In genomic region chr3:27556854-27557253, GRCh38 we compare ENCODE assay signal across 14 cellular contexts.
DNase-seq lines count a peak whose midpoint lies in the region; ATAC-seq and TF ChIP-seq lines count a peak whose summit lies in the region.
"Had no signal": no experiment of that assay in that cellular context is flagged by ENCODE, and none has a peak within 500 bp of the region (broad histone marks: within the 10 kb centered on the region; RNA-seq: fewer than 3 reads in every experiment).

No MANE protein-coding gene starts in this region.

- no peaks in the 10 kb centered on the region for H3K79me1 ChIP-seq in mesenchymal stem cell (replicated peaks; ENCODE audit: low read length, poor library complexity, severe bottlenecking)

- H3K36me3 Mint-ChIP-seq in activated T-helper 1 cell treated with anti-CD3 and anti-CD28 coated beads, Interleukin-12 subunit alpha, Interleukin-12 subunit beta, Interleukin-2, Interleukin-4 antibody, amounts not matched to agents 30 ng/mL and 10 ng/mL and 1 ng/mL, durations not matched to agents 14 hours and 24 hours and 36 hours (ENCODE audit: low read depth) = no peaks in the 10 kb centered on the region

- WGBS in mesenchymal stem cell = 89% methylated on average over 3 of the region's 5 CpGs
- WGBS in thyroid gland, 2 donors = 79% methylated on average over 5 of the region's 5 CpGs

- peaks cover 5% of the 10 kb centered on the region for H3K27me3 Mint-ChIP-seq in activated T-helper 1 cell treated with anti-CD3 and anti-CD28 coated beads, Interleukin-12 subunit alpha, Interleukin-12 subunit beta, Interleukin-2, Interleukin-4 antibody, amounts not matched to agents 30 ng/mL and 10 ng/mL and 1 ng/mL, durations not matched to agents 14 hours and 24 hours and 36 hours (ENCODE audit: insufficient read depth)

- no peak overlapping the region for H3K4me3 Mint-ChIP-seq in activated T-helper 1 cell treated with anti-CD3 and anti-CD28 coated beads, Interleukin-12 subunit alpha, Interleukin-12 subunit beta, Interleukin-2, Interleukin-4 antibody, amounts not matched to agents 30 ng/mL and 10 ng/mL and 1 ng/mL, durations not matched to agents 14 hours and 24 hours and 36 hours

- peak overlapping the region; percentile 80 for H3K9ac ChIP-seq in mesenchymal stem cell (ENCODE audit: low read length)

- ATAC-seq in HG02610 (IDR thresholded peaks at IDR 0.05; ENCODE audit: unreplicated experiment) = no peak

- no peak overlapping the region for H2BK5ac ChIP-seq in mesenchymal stem cell (ENCODE audit: low read depth, low read length, poor library complexity, severe bottlenecking)

- H4K91ac ChIP-seq in mesenchymal stem cell (ENCODE audit: low read length) = no peak overlapping the region

- H3K9me3 ChIP-seq in mesenchymal stem cell (ENCODE audit: control insufficient read depth, low read length) (no peaks in the 10 kb centered on the region), thyroid gland (no peaks in the 10 kb centered on the region)

- no peak overlapping the region for H2BK12ac ChIP-seq in mesenchymal stem cell (ENCODE audit: low read length in 2 of 2)

- no peak overlapping the region for H3K4ac ChIP-seq in mesenchymal stem cell (ENCODE audit: low read depth in 1 of 2, low read length in 2 of 2)

- no peak overlapping the region for H3K27ac ChIP-seq in mesenchymal stem cell (ENCODE audit: low read length, poor library complexity, severe bottlenecking)
- peak overlapping the region in 2 of 3 donors; percentile 13 to 47 for H3K27ac ChIP-seq in thyroid gland
- H3K27ac ChIP-seq: PC-9 had no signal

- no peak overlapping the region for H3K4me3 ChIP-seq in fibroblast of mammary gland (ENCODE audit: control insufficient read depth, low read depth, low read length)
- H3K4me3 ChIP-seq in mesenchymal stem cell (ENCODE audit: insufficient read depth in 1 of 2, low read depth in 1 of 2, low read length in 2 of 2) = no peak overlapping the region
- no peak overlapping the region for H3K4me3 ChIP-seq in thyroid gland (replicated peaks in 1 of 3)
- H3K4me3 ChIP-seq: PC-9 had no signal

- no peak overlapping the region for H3K14ac ChIP-seq in mesenchymal stem cell (ENCODE audit: low read length in 2 of 2)

- no peak overlapping the region for H2AK5ac ChIP-seq in mesenchymal stem cell (ENCODE audit: low read length, severe bottlenecking)

- no peak for TF ChIP-seq POLR2A in thyroid gland (IDR thresholded peaks at IDR 0.05)

- peak overlapping the region; percentile 54 for H4K8ac ChIP-seq in mesenchymal stem cell (ENCODE audit: low read length)

- H2AFZ ChIP-seq in mesenchymal stem cell (ENCODE audit: low read depth, low read length) = no peak overlapping the region
- H2AFZ ChIP-seq: PC-9 had no signal

- DNase-seq in M059J (ENCODE audit: low read depth) (peak; percentile 66), fibroblast of mammary gland (ENCODE audit: low read depth) (peak; percentile 84), mesenchymal stem cell (peak; percentile 46), thyroid gland (no peak), cortex of kidney (lab: John Stamatoyannopoulos, UW) (no peak)
- no peak for DNase-seq in activated T-helper 1 cell treated with anti-CD3 and anti-CD28 coated beads, Interleukin-12 subunit alpha, Interleukin-12 subunit beta, Interleukin-2, Interleukin-4 antibody, amounts not matched to agents 30 ng/mL and 10 ng/mL and 1 ng/mL, durations not matched to agents 14 hours and 24 hours and 36 hours (ENCODE audit: low spot score)
- no peak for DNase-seq in activated CD4-positive, alpha-beta T cell treated with anti-CD3 and anti-CD28 coated beads for 4 hours
- DNase-seq: activated CD8-positive, alpha-beta memory T cell treated with anti-CD3 and anti-CD28 coated beads, Interleukin-2, amount 50 U/mL, for 4 hours; activated naive CD4-positive, alpha-beta T cell treated with anti-CD3 and anti-CD28 coated beads, Interleukin-2, amount 50 U/mL, for 16 hours; cerebellar nuclear complex; PC-9; stimulated activated CD4-positive, alpha-beta T cell treated with anti-CD3 and anti-CD28 coated beads, Interleukin-4, amount 100 ng/mL, for 24 hours; T-helper 1 cell had no signal

- H3K4me1 ChIP-seq in mesenchymal stem cell (ENCODE audit: control insufficient read depth, insufficient read depth, low read depth, low read length) (peaks cover 2% of the 10 kb centered on the region), thyroid gland (no peaks in the 10 kb centered on the region)

- H3K23ac ChIP-seq in mesenchymal stem cell (ENCODE audit: low read length in 2 of 2) = no peak overlapping the region

- intact Hi-C loops in thyroid gland (cut with DNase I) = no loop called here
- intact Hi-C loops in activated T-helper 1 cell treated with anti-CD3 and anti-CD28 coated beads, Interleukin-12 subunit alpha, Interleukin-12 subunit beta, Interleukin-2, Interleukin-4 antibody, amounts not matched to agents 30 ng/mL and 10 ng/mL and 1 ng/mL, durations not matched to agents 14 hours and 24 hours and 36 hours (cut with micrococcal nuclease) = no loop called here

- no peaks in the 10 kb centered on the region for H3K4me1 Mint-ChIP-seq in activated T-helper 1 cell treated with anti-CD3 and anti-CD28 coated beads, Interleukin-12 subunit alpha, Interleukin-12 subunit beta, Interleukin-2, Interleukin-4 antibody, amounts not matched to agents 30 ng/mL and 10 ng/mL and 1 ng/mL, durations not matched to agents 14 hours and 24 hours and 36 hours (ENCODE audit: low read depth)

- no peaks in the 10 kb centered on the region for H3K36me3 ChIP-seq in mesenchymal stem cell (ENCODE audit: control insufficient read depth in 1 of 2, insufficient read depth in 2 of 2, low read depth in 1 of 2, low read length in 2 of 2)
- H3K36me3 ChIP-seq in thyroid gland = no peaks in the 10 kb centered on the region

- no peak overlapping the region for H3K4me2 ChIP-seq in mesenchymal stem cell (ENCODE audit: low read length, poor library complexity, severe bottlenecking)
- H3K4me2 ChIP-seq: PC-9 had no signal

- H3K18ac ChIP-seq in mesenchymal stem cell (ENCODE audit: low read depth in 1 of 2, low read length in 2 of 2) = no peak overlapping the region

- H3K27ac Mint-ChIP-seq in activated T-helper 1 cell treated with anti-CD3 and anti-CD28 coated beads, Interleukin-12 subunit alpha, Interleukin-12 subunit beta, Interleukin-2, Interleukin-4 antibody, amounts not matched to agents 30 ng/mL and 10 ng/mL and 1 ng/mL, durations not matched to agents 14 hours and 24 hours and 36 hours = no peak overlapping the region

- H3K9me3 Mint-ChIP-seq in activated T-helper 1 cell treated with anti-CD3 and anti-CD28 coated beads, Interleukin-12 subunit alpha, Interleukin-12 subunit beta, Interleukin-2, Interleukin-4 antibody, amounts not matched to agents 30 ng/mL and 10 ng/mL and 1 ng/mL, durations not matched to agents 14 hours and 24 hours and 36 hours = no peaks in the 10 kb centered on the region

- H2BK15ac ChIP-seq in mesenchymal stem cell (ENCODE audit: low read depth, poor library complexity, severe bottlenecking) = no peak overlapping the region

- TF ChIP-seq CTCF in fibroblast of mammary gland (conservative IDR thresholded peaks at IDR 0.05; ENCODE audit: control insufficient read depth, insufficient read depth, low read depth, low read length) (no peak), thyroid gland (IDR thresholded peaks at IDR 0.05) (no peak)

- no peak overlapping the region for H2BK120ac ChIP-seq in mesenchymal stem cell (ENCODE audit: low read depth, low read length)

- no peaks in the 10 kb centered on the region for H3K27me3 ChIP-seq in mesenchymal stem cell (ENCODE audit: control insufficient read depth in 1 of 2, insufficient read depth in 1 of 2, low read length in 2 of 2)
- H3K27me3 ChIP-seq in thyroid gland = no peaks in the 10 kb centered on the region

Comparison
In these comparisons a context has a peak if more than half of its experiments do, and no peak if none do; other contexts are left out.
1. DNase-seq: peak in M059J (single experiment), fibroblast of mammary gland (single experiment) and mesenchymal stem cell (single experiment); none in thyroid gland (0 of 2), activated T-helper 1 cell treated with anti-CD3 and anti-CD28 coated beads, Interleukin-12 subunit alpha, Interleukin-12 subunit beta, Interleukin-2, Interleukin-4 antibody, amounts not matched to agents 30 ng/mL and 10 ng/mL and 1 ng/mL, durations not matched to agents 14 hours and 24 hours and 36 hours (single experiment), cortex of kidney (single experiment) and activated CD4-positive, alpha-beta T cell treated with anti-CD3 and anti-CD28 coated beads for 4 hours (0 of 2).